In the genomic region with DNA sequence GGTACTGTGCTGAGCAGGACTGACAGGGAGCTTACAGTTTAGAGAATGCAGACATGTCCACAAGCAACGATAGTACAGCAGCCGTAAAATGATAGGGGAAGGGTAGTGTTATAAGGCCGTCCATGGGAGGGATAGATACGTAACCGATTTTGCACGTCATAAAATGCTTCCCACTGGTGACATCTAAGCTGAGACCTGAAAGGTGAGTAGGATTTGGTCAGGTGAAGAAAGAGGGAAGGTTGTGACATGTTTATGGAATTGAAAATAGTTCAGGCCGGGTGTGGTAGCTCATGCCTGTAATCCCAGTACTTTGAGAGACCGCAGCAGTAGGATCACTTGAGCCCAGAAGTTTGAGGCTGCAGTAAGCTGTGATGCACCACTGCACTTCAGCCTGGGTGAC, we compare ENCODE assay signal across 1 cellular context.
TF ChIP-seq lines count a peak whose summit lies in the region.

No MANE protein-coding gene starts in this region.

TF ChIP-seq in HepG2, 621 proteins besides CTCF, POLR2A, EP300 and RAD21:
- TF ChIP-seq ZSCAN30 (CRISPR knock-in tag; IDR thresholded peaks at IDR 0.05) (no peak), ZNF713 (CRISPR knock-in tag; IDR thresholded peaks at IDR 0.05) (no peak), POLR2G (IDR thresholded peaks at IDR 0.05; ENCODE audit: low read depth, low read length) (no peak), ZMYM3 (CRISPR knock-in tag; IDR thresholded peaks at IDR 0.05) (no peak), EED (CRISPR knock-in tag; IDR thresholded peaks at IDR 0.05) (no peak), ZNF326 (CRISPR knock-in tag; IDR thresholded peaks at IDR 0.05; ENCODE audit: borderline replicate concordance) (no peak), ARNTL (CRISPR knock-in tag; IDR thresholded peaks at IDR 0.05) (no peak), GATAD2A (CRISPR knock-in tag; IDR thresholded peaks at IDR 0.05) (no peak), EZH2 (conservative IDR thresholded peaks at IDR 0.05; ENCODE audit: low read depth, low read length) (no peak)
- TF ChIP-seq, protein P1, sequence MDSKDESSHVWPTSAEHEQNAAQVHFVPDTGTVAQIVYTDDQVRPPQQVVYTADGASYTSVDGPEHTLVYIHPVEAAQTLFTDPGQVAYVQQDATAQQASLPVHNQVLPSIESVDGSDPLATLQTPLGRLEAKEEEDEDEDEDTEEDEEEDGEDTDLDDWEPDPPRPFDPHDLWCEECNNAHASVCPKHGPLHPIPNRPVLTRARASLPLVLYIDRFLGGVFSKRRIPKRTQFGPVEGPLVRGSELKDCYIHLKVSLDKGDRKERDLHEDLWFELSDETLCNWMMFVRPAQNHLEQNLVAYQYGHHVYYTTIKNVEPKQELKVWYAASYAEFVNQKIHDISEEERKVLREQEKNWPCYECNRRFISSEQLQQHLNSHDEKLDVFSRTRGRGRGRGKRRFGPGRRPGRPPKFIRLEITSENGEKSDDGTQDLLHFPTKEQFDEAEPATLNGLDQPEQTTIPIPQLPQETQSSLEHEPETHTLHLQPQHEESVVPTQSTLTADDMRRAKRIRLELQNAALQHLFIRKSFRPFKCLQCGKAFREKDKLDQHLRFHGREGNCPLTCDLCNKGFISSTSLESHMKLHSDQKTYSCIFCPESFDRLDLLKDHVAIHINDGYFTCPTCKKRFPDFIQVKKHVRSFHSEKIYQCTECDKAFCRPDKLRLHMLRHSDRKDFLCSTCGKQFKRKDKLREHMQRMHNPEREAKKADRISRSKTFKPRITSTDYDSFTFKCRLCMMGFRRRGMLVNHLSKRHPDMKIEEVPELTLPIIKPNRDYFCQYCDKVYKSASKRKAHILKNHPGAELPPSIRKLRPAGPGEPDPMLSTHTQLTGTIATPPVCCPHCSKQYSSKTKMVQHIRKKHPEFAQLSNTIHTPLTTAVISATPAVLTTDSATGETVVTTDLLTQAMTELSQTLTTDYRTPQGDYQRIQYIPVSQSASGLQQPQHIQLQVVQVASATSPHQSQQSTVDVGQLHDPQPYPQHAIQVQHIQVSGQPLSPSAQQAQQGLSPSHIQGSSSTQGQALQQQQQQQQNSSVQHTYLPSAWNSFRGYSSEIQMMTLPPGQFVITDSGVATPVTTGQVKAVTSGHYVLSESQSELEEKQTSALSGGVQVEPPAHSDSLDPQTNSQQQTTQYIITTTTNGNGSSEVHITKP (CRISPR knock-in tag; IDR thresholded peaks at IDR 0.05; ENCODE audit: low read depth) = no peak
